Comparison of ENCODE assay signal across 10 cellular contexts in the genomic region with DNA sequence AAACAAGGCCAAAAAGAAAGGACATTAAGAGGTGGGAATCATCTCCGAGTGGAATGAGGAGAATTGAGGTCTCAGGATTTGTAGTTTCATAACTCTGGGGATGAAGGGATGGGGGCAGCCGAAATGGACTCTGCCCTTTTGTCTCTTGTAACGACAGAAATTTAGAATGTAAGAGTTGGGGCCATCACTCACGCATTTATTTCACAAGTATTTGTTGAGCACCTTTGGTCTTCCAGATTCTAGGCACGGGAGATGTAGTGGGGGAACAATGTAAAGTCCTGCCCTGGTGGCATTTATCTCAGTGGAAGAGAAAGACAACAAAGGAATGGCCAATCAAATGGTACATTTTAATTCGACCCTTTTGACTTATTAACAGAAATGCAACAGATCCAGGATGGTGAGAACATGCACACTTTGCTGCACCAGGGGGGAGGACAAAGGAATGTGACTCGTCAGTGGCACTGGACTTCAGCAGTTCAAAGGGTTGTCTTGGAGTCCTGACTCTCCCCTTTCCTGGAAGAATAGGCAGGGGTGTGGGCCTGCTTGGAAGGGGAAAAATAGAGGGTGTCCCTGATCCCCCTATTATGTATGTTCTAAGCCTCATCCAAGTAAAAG.
DNase-seq lines count a peak whose midpoint lies in the region; ATAC-seq and TF ChIP-seq lines count a peak whose summit lies in the region.
"Had no signal": no experiment of that assay in that cellular context is flagged by ENCODE, and none has a peak within 500 bp of the region (broad histone marks: within the 10 kb centered on the region; RNA-seq: fewer than 3 reads in every experiment).

No MANE protein-coding gene starts in this region.

- peaks cover 48% of the 10 kb centered on the region for H3K4me1 Mint-ChIP-seq in activated CD4-positive, alpha-beta T cell treated with anti-CD3 and anti-CD28 coated beads, Interleukin-2, amount 10 ng/mL, durations not matched to agents 24 days and 14 days

- H3K36me3 Mint-ChIP-seq in activated CD4-positive, alpha-beta T cell treated with anti-CD3 and anti-CD28 coated beads, Interleukin-2, amount 10 ng/mL, durations not matched to agents 24 days and 14 days (ENCODE audit: low read depth) = no peaks in the 10 kb centered on the region

- H3K4me3 ChIP-seq in SJSA1 = no peak overlapping the region
- H3K4me3 ChIP-seq in testis = no peak overlapping the region

- 78 to 88% methylated on average over 7 of the region's 7 CpGs for WGBS in testis, 2 donors

- no peak for TF ChIP-seq CTCF in testis (IDR thresholded peaks at IDR 0.05)

- intact Hi-C loops in activated CD4-positive, alpha-beta T cell treated with anti-CD3 and anti-CD28 coated beads, Interleukin-2, amount 10 ng/mL, durations not matched to agents 24 days and 14 days (cut with micrococcal nuclease) = loop anchor here (5.0 kb wide), 1 partner anchor 68 kb away; no protein-coding TSS in a partner anchor
- intact Hi-C loops in testis (cut with DNase I; ENCODE audit: low total_unique reads) = no loop called here

- no peak for DNase-seq in activated CD4-positive, alpha-beta T cell treated with anti-CD3 and anti-CD28 coated beads, Interleukin-2, amount 10 ng/mL, durations not matched to agents 24 days and 14 days
- DNase-seq in activated CD4-positive, alpha-beta T cell treated with anti-CD3 and anti-CD28 coated beads, Interleukin-2, amount 50 U/mL, for 1 hour = no peak
- peak in 1 of 2 experiments; percentile 76 for DNase-seq in SJSA1 (ENCODE audit: low read depth in 1 of 2, low spot score in 2 of 2)
- DNase-seq in epithelial cell of prostate (ENCODE audit: low read depth, low spot score) = no peak
- peak; percentile 91 for DNase-seq in renal cortical epithelial cell (ENCODE audit: low read depth)
- no peak for DNase-seq in testis
- no peak for DNase-seq in HUDEP-2 (lab: John Stamatoyannopoulos, UW; ENCODE audit: unreplicated experiment in 76 of 76)
- DNase-seq: DMS79 treated with DMSO at 0.1 percent for 48 hours, Kasumi-1 had no signal

- H3K4me1 ChIP-seq in SJSA1 (replicated peaks) = peaks cover 55% of the 10 kb centered on the region
- H3K4me1 ChIP-seq in testis = no peaks in the 10 kb centered on the region

- peaks cover 11% of the 10 kb centered on the region for H3K9me3 Mint-ChIP-seq in activated CD4-positive, alpha-beta T cell treated with anti-CD3 and anti-CD28 coated beads, Interleukin-2, amount 10 ng/mL, durations not matched to agents 24 days and 14 days

- H3K27me3 Mint-ChIP-seq in activated CD4-positive, alpha-beta T cell treated with anti-CD3 and anti-CD28 coated beads, Interleukin-2, amount 10 ng/mL, durations not matched to agents 24 days and 14 days = no peaks in the 10 kb centered on the region

- H3K27me3 ChIP-seq in SJSA1 (replicated peaks) (no peaks in the 10 kb centered on the region), testis (no peaks in the 10 kb centered on the region)

- no peak for TF ChIP-seq POLR2A in testis (IDR thresholded peaks at IDR 0.05)

- H3K9me3 ChIP-seq in SJSA1 (replicated peaks) (no peaks in the 10 kb centered on the region), testis (no peaks in the 10 kb centered on the region)

- H3K27ac Mint-ChIP-seq in activated CD4-positive, alpha-beta T cell treated with anti-CD3 and anti-CD28 coated beads, Interleukin-2, amount 10 ng/mL, durations not matched to agents 24 days and 14 days = peak overlapping the region; percentile 87

- no peak for ATAC-seq in HG03108 (IDR thresholded peaks at IDR 0.05; ENCODE audit: unreplicated experiment)

- H3K27ac ChIP-seq in SJSA1 = peak overlapping the region; percentile 99
- peak overlapping the region; percentile 99 for H3K27ac ChIP-seq in epithelial cell of prostate
- H3K27ac ChIP-seq in testis = no peak overlapping the region

- peak overlapping the region; percentile 72 for H3K4me3 Mint-ChIP-seq in activated CD4-positive, alpha-beta T cell treated with anti-CD3 and anti-CD28 coated beads, Interleukin-2, amount 10 ng/mL, durations not matched to agents 24 days and 14 days

- H3K36me3 ChIP-seq in SJSA1 = no peaks in the 10 kb centered on the region
- H3K36me3 ChIP-seq in testis (ENCODE audit: low read depth, missing control alignments) = no peaks in the 10 kb centered on the region

Comparison
In these comparisons a context has a peak if more than half of its experiments do, and no peak if none do; other contexts are left out.
1. H3K27ac ChIP-seq: peak in SJSA1 (single experiment) and epithelial cell of prostate (single experiment); none in testis (0 of 2).